ENCODE assay signal across 20 cellular contexts in genomic region chr2:174888646-174889271, GRCh38.
DNase-seq lines count a peak whose midpoint lies in the region; ATAC-seq and TF ChIP-seq lines count a peak whose summit lies in the region.
"Had no signal": no experiment of that assay in that cellular context is flagged by ENCODE, and none has a peak within 500 bp of the region (broad histone marks: within the 10 kb centered on the region; RNA-seq: fewer than 3 reads in every experiment).

No MANE protein-coding gene starts in this region.

- H3K23ac ChIP-seq in IMR-90 (ENCODE audit: low read depth, low read length) = no peak overlapping the region
- H3K23ac ChIP-seq in mesenchymal stem cell (ENCODE audit: low read length in 2 of 2) = no peak overlapping the region

- H3K9me3 ChIP-seq in AG04450 (ENCODE audit: control insufficient read depth, insufficient read depth, low read length) (no peaks in the 10 kb centered on the region), IMR-90 (ENCODE audit: control insufficient read depth, insufficient read depth, low read length) (no peaks in the 10 kb centered on the region), mesenchymal stem cell (ENCODE audit: control insufficient read depth, low read length) (no peaks in the 10 kb centered on the region), body of pancreas (no peaks in the 10 kb centered on the region)
- H3K9me3 ChIP-seq: esophagus muscularis mucosa had no signal

- H2AFZ ChIP-seq in IMR-90 (replicated peaks; ENCODE audit: low read length, poor library complexity) (no peak overlapping the region), mesenchymal stem cell (ENCODE audit: low read depth, low read length) (no peak overlapping the region)

- dilution Hi-C loops in IMR-90 (cut with HindIII; ENCODE audit: low sequenced_read_pairs, unreplicated experiment) = no loop called here

- H3K4ac ChIP-seq in IMR-90 (ENCODE audit: low read depth, low read length) (no peak overlapping the region), mesenchymal stem cell (ENCODE audit: low read depth in 1 of 2, low read length in 2 of 2) (no peak overlapping the region)

- no peaks in the 10 kb centered on the region for H3K4me1 ChIP-seq in IMR-90 (ENCODE audit: control insufficient read depth, insufficient read depth, low read length)
- H3K4me1 ChIP-seq in mesenchymal stem cell (ENCODE audit: control insufficient read depth, insufficient read depth, low read depth, low read length) = no peaks in the 10 kb centered on the region
- no peaks in the 10 kb centered on the region for H3K4me1 ChIP-seq in body of pancreas

- no peaks in the 10 kb centered on the region for H3K9me1 ChIP-seq in IMR-90 (ENCODE audit: insufficient read depth, low read length)

- H4K91ac ChIP-seq in IMR-90 (ENCODE audit: insufficient read depth, low read depth, low read length) = no peak overlapping the region
- H4K91ac ChIP-seq in mesenchymal stem cell (ENCODE audit: low read length) = no peak overlapping the region

- TF ChIP-seq RAD21 in IMR-90 (IDR thresholded peaks at IDR 0.05; ENCODE audit: low read length) = peak; percentile 16; the same call in 1 of the 2 replicates

- H3K4me2 ChIP-seq in IMR-90 (ENCODE audit: low read depth, low read length) = peak overlapping the region; percentile 64; the same call in 1 of the 2 replicates
- no peak overlapping the region for H3K4me2 ChIP-seq in mesenchymal stem cell (ENCODE audit: low read length, poor library complexity, severe bottlenecking)

- H3K14ac ChIP-seq in IMR-90 (replicated peaks; ENCODE audit: low read depth, low read length) (0 out of 2 replicates have a peak overlapping the region, but pooled peaks have one; percentile 22), mesenchymal stem cell (ENCODE audit: low read length in 2 of 2) (no peak overlapping the region)

- peaks cover 57% of the 10 kb centered on the region for H3K36me3 Mint-ChIP-seq in brain
- H3K36me3 Mint-ChIP-seq: CD4-positive, CD25-positive, alpha-beta regulatory T cell had no signal

- TF ChIP-seq POLR2A in IMR-90 (IDR thresholded peaks at IDR 0.05; ENCODE audit: low read depth, low read length) (no peak), body of pancreas (IDR thresholded peaks at IDR 0.05) (no peak)

- H2BK5ac ChIP-seq in IMR-90 (ENCODE audit: low read depth, low read length, poor library complexity, severe bottlenecking) (no peak overlapping the region), mesenchymal stem cell (ENCODE audit: low read depth, low read length, poor library complexity, severe bottlenecking) (no peak overlapping the region)

- DNase-seq in AG04450 (ENCODE audit: low read depth, low spot score) = no peak
- peak; percentile 18 for DNase-seq in IMR-90
- DNase-seq in mesenchymal stem cell = peak; percentile 15
- no peak for DNase-seq in body of pancreas
- no peak for DNase-seq in EL
- no peak for DNase-seq in C1 segment of cervical spinal cord (lab: John Stamatoyannopoulos, UW)
- no peak for DNase-seq in mucosa of gallbladder (ENCODE audit: low spot score)
- DNase-seq: activated CD4-positive, CD25-positive, alpha-beta regulatory T cell treated with anti-CD3 and anti-CD28 coated beads, Interleukin-2, amount 50 U/mL, for 72 hours; activated naive CD8-positive, alpha-beta T cell treated with anti-CD3 and anti-CD28 coated beads, Interleukin-2, amount 50 U/mL, for 24 hours; CD4-positive, CD25-positive, alpha-beta regulatory T cell; NCI-H1417; NCI-H2227 treated with DMSO at 0.1 percent for 48 hours; NK-92 treated with Interleukin-12 subunit alpha and Interleukin-12 subunit beta, amount 100 ng/mL, for 24 hours; retina; RPMI8226 had no signal

- peak overlapping the region in 1 of 2 experiments; percentile 50; a peak in 1 of 4 replicates for H4K8ac ChIP-seq in IMR-90 (ENCODE audit: low read depth in 2 of 2, low read length in 2 of 2)
- H4K8ac ChIP-seq in mesenchymal stem cell (ENCODE audit: low read length) = no peak overlapping the region

- peak overlapping the region; percentile 78 for H4K5ac ChIP-seq in IMR-90 (ENCODE audit: low read depth, low read length)

- H4K20me1 ChIP-seq in IMR-90 (ENCODE audit: insufficient read depth, low read length) = no peaks in the 10 kb centered on the region

- peak overlapping the region in 1 of 5 experiments; percentile 25 for H3K4me3 Mint-ChIP-seq in brain
- H3K4me3 Mint-ChIP-seq: activated naive CD8-positive, alpha-beta T cell treated with anti-CD3 and anti-CD28 coated beads, Interleukin-2, amount 50 U/mL, for 24 hours; activated T-helper 1 cell treated with anti-CD3 and anti-CD28 coated beads, Interleukin-12 subunit alpha, Interleukin-12 subunit beta, Interleukin-2, Interleukin-4 antibody, amounts not matched to agents 30 ng/mL and 10 ng/mL and 1 ng/mL, durations not matched to agents 14 hours and 24 hours and 36 hours had no signal

- H2BK15ac ChIP-seq in IMR-90 (ENCODE audit: low read depth, low read length) (no peak overlapping the region), mesenchymal stem cell (ENCODE audit: low read depth, poor library complexity, severe bottlenecking) (no peak overlapping the region)

- H3K9ac ChIP-seq in IMR-90 (ENCODE audit: low read depth, low read length) (no peak overlapping the region), mesenchymal stem cell (ENCODE audit: low read length) (no peak overlapping the region)

- no peak overlapping the region for H2BK12ac ChIP-seq in mesenchymal stem cell (ENCODE audit: low read length in 2 of 2)

- H2AK9ac ChIP-seq in IMR-90 (replicated peaks; ENCODE audit: low read depth, low read length, poor library complexity) = no peak overlapping the region

- no peaks in the 10 kb centered on the region for H3K27me3 ChIP-seq in AG04450 (ENCODE audit: control insufficient read depth, insufficient read depth, low read length)
- no peaks in the 10 kb centered on the region for H3K27me3 ChIP-seq in IMR-90 (ENCODE audit: control insufficient read depth, insufficient read depth, low read length)
- H3K27me3 ChIP-seq in mesenchymal stem cell (ENCODE audit: control insufficient read depth in 1 of 2, insufficient read depth in 1 of 2, low read length in 2 of 2) = no peaks in the 10 kb centered on the region
- H3K27me3 ChIP-seq in body of pancreas = no peaks in the 10 kb centered on the region
- H3K27me3 ChIP-seq: cardiac muscle cell, esophagus muscularis mucosa had no signal

- H2BK120ac ChIP-seq in IMR-90 (ENCODE audit: low read depth, low read length) = no peak overlapping the region
- H2BK120ac ChIP-seq in mesenchymal stem cell (ENCODE audit: low read depth, low read length) = no peak overlapping the region

- peaks cover 19% of the 10 kb centered on the region for H3K4me1 Mint-ChIP-seq in brain

- 0 out of 2 replicates have a peak overlapping the region, but pooled peaks have one; percentile 29 for H2BK20ac ChIP-seq in IMR-90 (ENCODE audit: low read depth, low read length)

- POLR2A ChIA-PET in AG04450 (lab: Yijun Ruan, JAX) = interaction anchor here (0.6 kb wide), 1 partner anchor 85 kb away, joined by 3 read pairs; no protein-coding TSS in a partner anchor
- POLR2A ChIA-PET in IMR-90 (lab: Charles Lee; ENCODE audit: unreplicated experiment) = no interaction called here

- H3K79me1 ChIP-seq in IMR-90 (ENCODE audit: low read depth in 1 of 2, low read length in 2 of 2) (no peaks in the 10 kb centered on the region), mesenchymal stem cell (replicated peaks; ENCODE audit: low read length, poor library complexity, severe bottlenecking) (no peaks in the 10 kb centered on the region)

- H2AK5ac ChIP-seq in IMR-90 (ENCODE audit: low read depth, low read length) (no peak overlapping the region), mesenchymal stem cell (ENCODE audit: low read length, severe bottlenecking) (no peak overlapping the region)

- H3K56ac ChIP-seq in IMR-90 (ENCODE audit: extremely low read depth, insufficient read depth, low read length) = no peak overlapping the region

- peaks cover 0 to 32% (median 14%) of the 10 kb centered on the region in 5 experiments for H3K9me3 Mint-ChIP-seq in brain
- H3K9me3 Mint-ChIP-seq: activated naive CD8-positive, alpha-beta T cell treated with anti-CD3 and anti-CD28 coated beads, Interleukin-2, amount 50 U/mL, for 24 hours; activated T-helper 1 cell treated with anti-CD3 and anti-CD28 coated beads, Interleukin-12 subunit alpha, Interleukin-12 subunit beta, Interleukin-2, Interleukin-4 antibody, amounts not matched to agents 30 ng/mL and 10 ng/mL and 1 ng/mL, durations not matched to agents 14 hours and 24 hours and 36 hours had no signal

- peak overlapping the region in 4 of 5 experiments; percentile 18 to 24 (median 22) for H3K27ac Mint-ChIP-seq in brain
- H3K27ac Mint-ChIP-seq: activated naive CD8-positive, alpha-beta T cell treated with anti-CD3 and anti-CD28 coated beads, Interleukin-2, amount 50 U/mL, for 24 hours; activated T-helper 1 cell treated with anti-CD3 and anti-CD28 coated beads, Interleukin-12 subunit alpha, Interleukin-12 subunit beta, Interleukin-2, Interleukin-4 antibody, amounts not matched to agents 30 ng/mL and 10 ng/mL and 1 ng/mL, durations not matched to agents 14 hours and 24 hours and 36 hours had no signal

- CTCF ChIA-PET in AG04450 (lab: Charles Lee) (interaction anchor here (0.8 to 2.0 kb wide), 6 partner anchors 11 to 140 kb away, joined by 3 to 15 read pairs (median 4); no protein-coding TSS in a partner anchor), IMR-90 (lab: Yijun Ruan, JAX) (interaction anchor here (0.5 to 1.6 kb wide), 5 partner anchors 9 to 137 kb away, joined by 3 to 9 read pairs (median 6); no protein-coding TSS in a partner anchor)

- no TSS peak for BruUV-seq in IMR-90 (replicated peaks; lab: Mats Ljungman, UMichigan)

- peak; percentile 49; the same call in 1 of the 2 replicates for ATAC-seq in IMR-90 (ENCODE audit: low read depth)
- no peak for ATAC-seq in body of pancreas
- ATAC-seq: activated naive CD8-positive, alpha-beta T cell treated with anti-CD3 and anti-CD28 coated beads, Interleukin-2, amount 50 U/mL, for 24 hours; SK-N-SH treated with all-trans-retinoic acid at 6 μM for 48 hours had no signal

- no peaks in the 10 kb centered on the region for H3K27me3 Mint-ChIP-seq in brain
- H3K27me3 Mint-ChIP-seq: activated naive CD8-positive, alpha-beta T cell treated with anti-CD3 and anti-CD28 coated beads, Interleukin-2, amount 50 U/mL, for 24 hours; CD4-positive, CD25-positive, alpha-beta regulatory T cell had no signal

- peak overlapping the region; percentile 84; the same call in 1 of the 2 replicates for H3K18ac ChIP-seq in IMR-90 (ENCODE audit: low read depth, low read length)
- no peak overlapping the region for H3K18ac ChIP-seq in mesenchymal stem cell (ENCODE audit: low read depth in 1 of 2, low read length in 2 of 2)

- intact Hi-C loops in IMR-90 (cut with micrococcal nuclease) (loop anchor here (1.0 to 5.0 kb wide), 2 partner anchors 41 to 117 kb away; no protein-coding TSS in a partner anchor), body of pancreas (cut with DNase I) (no loop called here)

- no peaks in the 10 kb centered on the region for H3K36me3 ChIP-seq in IMR-90 (ENCODE audit: control insufficient read depth, insufficient read depth, low read length)
- no peaks in the 10 kb centered on the region for H3K36me3 ChIP-seq in mesenchymal stem cell (ENCODE audit: control insufficient read depth in 1 of 2, insufficient read depth in 2 of 2, low read depth in 1 of 2, low read length in 2 of 2)
- no peaks in the 10 kb centered on the region for H3K36me3 ChIP-seq in body of pancreas (replicated peaks in 1 of 2; ENCODE audit: insufficient read depth in 1 of 2, low read depth in 2 of 2)
- H3K36me3 ChIP-seq: cardiac muscle cell, esophagus muscularis mucosa had no signal

- TF ChIP-seq CTCF in AG04450 (IDR thresholded peaks at IDR 0.05; ENCODE audit: low read depth, low read length) (peak; percentile 31), IMR-90 (conservative IDR thresholded peaks at IDR 0.05; ENCODE audit: low read depth, low read length) (peak; percentile 22; the same call in 1 of the 2 replicates), brain (conservative IDR thresholded peaks at IDR 0.05) (no peak), body of pancreas (IDR thresholded peaks at IDR 0.05) (no peak)

- H3K27ac ChIP-seq in AG04450 (ENCODE audit: low read depth, low read length) (no peak overlapping the region), IMR-90 (ENCODE audit: insufficient read depth, low read length) (no peak overlapping the region), mesenchymal stem cell (ENCODE audit: low read length, poor library complexity, severe bottlenecking) (no peak overlapping the region), body of pancreas (no peak overlapping the region)
- H3K27ac ChIP-seq: cardiac muscle cell, esophagus muscularis mucosa had no signal

- in situ Hi-C loops in IMR-90 (cut with MboI; ENCODE audit: low sequenced_read_pairs) = no loop called here

- no peak overlapping the region for H3K4me3 ChIP-seq in AG04450 (ENCODE audit: low read depth, low read length)
- H3K4me3 ChIP-seq in IMR-90 (ENCODE audit: insufficient read depth, low read depth, low read length) = no peak overlapping the region
- no peak overlapping the region for H3K4me3 ChIP-seq in mesenchymal stem cell (ENCODE audit: insufficient read depth in 1 of 2, low read depth in 1 of 2, low read length in 2 of 2)
- no peak overlapping the region for H3K4me3 ChIP-seq in body of pancreas
- H3K4me3 ChIP-seq: cardiac muscle cell, esophagus muscularis mucosa had no signal

- no CpG with 5 or more reads among the region's 2 CpGs for WGBS in IMR-90 (ENCODE audit: extremely low coverage in 2 of 2, insufficient read length in 1 of 2), 2 experiments
- WGBS in mesenchymal stem cell = 82% methylated on average over 2 of the region's 2 CpGs
- WGBS in body of pancreas, 2 donors = 64 to 73% methylated on average over 2 of the region's 2 CpGs

Comparison
In these comparisons a context has a peak if more than half of its experiments do, and no peak if none do; other contexts are left out.
1. DNase-seq: peak in IMR-90 (single experiment) and mesenchymal stem cell (single experiment); none in AG04450 (single experiment), body of pancreas (0 of 4), EL (single experiment), C1 segment of cervical spinal cord (0 of 14) and mucosa of gallbladder (single experiment).
2. CTCF ChIP-seq: peak in AG04450 (single experiment) and IMR-90 (single experiment); none in brain (0 of 2) and body of pancreas (0 of 7).